ENCODE assay signal across 8 cellular contexts in genomic region chr12:55955800-55956508, GRCh38. TPM values are rescaled to one million over a fixed set of nuclear protein-coding genes. Genes with fewer than 3 reads are reported as not detected.
DNase-seq lines count a peak whose midpoint lies in the region; TF ChIP-seq lines count a peak whose summit lies in the region.
"Had no signal": no experiment of that assay in that cellular context is flagged by ENCODE, and none has a peak within 500 bp of the region (broad histone marks: within the 10 kb centered on the region; RNA-seq: fewer than 3 reads in every experiment).

No MANE protein-coding gene starts in this region.

- in situ Hi-C loops in GM23248 (cut with MboI), result no loop called here

- H2AFZ ChIP-seq in GM23248, result no peak overlapping the region
- H2AFZ ChIP-seq: parathyroid adenoma had no signal

- no peaks in the 10 kb centered on the region for H3K9me3 ChIP-seq in GM23248 (ENCODE audit: low read depth)
- no peaks in the 10 kb centered on the region for H3K9me3 ChIP-seq in adrenal gland (replicated peaks in 1 of 3)

- H3F3A ChIP-seq in GM23248 (ENCODE audit: insufficient read depth), result peaks cover 19% of the 10 kb centered on the region

- no peaks in the 10 kb centered on the region for H3K9me2 ChIP-seq in GM23248 (ENCODE audit: insufficient read depth)

- H3K36me3 ChIP-seq in GM23248 (ENCODE audit: low read depth) (peaks cover 9% of the 10 kb centered on the region; the same call in 1 of the 2 replicates), adrenal gland (replicated peaks in 1 of 2) (peaks cover 0 to 9% of the 10 kb centered on the region in 2 donors)

- TF ChIP-seq CTCF in adrenal gland (IDR thresholded peaks at IDR 0.05), result peak in 5 of 6 experiments; percentile 5 to 44 (median 31)

- H3K4me2 ChIP-seq in GM23248 (ENCODE audit: unreplicated experiment), result no peak overlapping the region

- H3K4me1 ChIP-seq in GM23248 (ENCODE audit: insufficient read depth) (peaks cover 9% of the 10 kb centered on the region), adrenal gland (replicated peaks in 1 of 2) (no peaks in the 10 kb centered on the region)

- DNase-seq in GM23248, result peak; percentile 86
- peak; percentile 70 for DNase-seq in RKO (ENCODE audit: low spot score)
- peak in 5 of 7 donors; percentile 59 to 68 (median 61) for DNase-seq in adrenal gland
- DNase-seq in mucosa of gallbladder (ENCODE audit: low spot score), result peak; percentile 54
- DNase-seq in foreskin melanocyte, result no peak
- DNase-seq in putamen (ENCODE audit: low spot score), result no peak
- no peak for DNase-seq in NOMO-1 (lab: John Stamatoyannopoulos, UW; ENCODE audit: unreplicated experiment in 2 of 2)

- TF ChIP-seq POLR2A in adrenal gland (IDR thresholded peaks at IDR 0.05), result no peak

- 56 to 69% methylated on average over 6 of the region's 6 CpGs for WGBS in GM23248 (ENCODE audit: low coverage in 1 of 2, low lambda C conversion rate in 2 of 2, missing lambda C conversion rate in 2 of 2), 2 experiments
- WGBS in adrenal gland, 4 donors, result 81 to 89% (median 84%) methylated on average over 4 to 6 of the region's 6 CpGs

- H3K9ac ChIP-seq in GM23248, result no peak overlapping the region
- H3K9ac ChIP-seq: parathyroid adenoma had no signal

- no peaks in the 10 kb centered on the region for H4K20me1 ChIP-seq in GM23248 (ENCODE audit: insufficient read depth)

- intact Hi-C loops in adrenal gland (cut with DNase I), result no loop called here

- no peaks in the 10 kb centered on the region for H3K27me3 ChIP-seq in GM23248 (replicated peaks; ENCODE audit: insufficient read depth)
- H3K27me3 ChIP-seq in adrenal gland, result no peaks in the 10 kb centered on the region

- H3K27ac ChIP-seq in GM23248 (no peak overlapping the region), adrenal gland (no peak overlapping the region)

- no peak overlapping the region for H3K4me3 ChIP-seq in GM23248
- no peak overlapping the region for H3K4me3 ChIP-seq in adrenal gland

- H3K79me2 ChIP-seq in GM23248 (ENCODE audit: insufficient read depth), result no peaks in the 10 kb centered on the region
- H3K79me2 ChIP-seq: parathyroid adenoma had no signal

RNA-seq across cellular contexts. Expression of gene PMEL, which starts 9.9 kb away (rescaled TPM):
- 0.13 and 2.3 TPM in 2 replicates for total RNA-seq in GM23248 (2014; rRNA removed; shearing (Covaris generic))
- polyA plus RNA-seq in GM23248 (2016; fragmentation: Nextera tagmentation; extraction: Ambion mirVana) (0.38 and 0.76 TPM in 2 replicates), adrenal gland (1 to 10 TPM in 2 of 3 donors, under 1 TPM in 1; 0.77 to 1.5 (median 1.0) TPM)
- total RNA-seq in adrenal gland (1 to 10 TPM in 5 of 8 donors, under 1 TPM in 2, not detected in 1; 0.35 to 3.8 (median 1.3) TPM), mucosa of gallbladder (2.9 TPM)

RNA-seq across cellular contexts. Expression of gene CDK2, which starts 10.7 kb away (rescaled TPM):
- total RNA-seq in GM23248 (2014; rRNA removed; shearing (Covaris generic)), result 20.8 and 34.9 TPM in 2 replicates
- polyA plus RNA-seq in GM23248 (2016; fragmentation: Nextera tagmentation; extraction: Ambion mirVana), result 16.2 and 16.6 TPM in 2 replicates
- total RNA-seq in adrenal gland, result 10 to 100 TPM in 7 of 8 donors, 1 to 10 TPM in 1; 6.3 to 22.8 (median 18.4) TPM
- 10 to 100 TPM in 1 of 3 donors, 1 to 10 TPM in 2; 6.0 to 16.5 (median 9.2) TPM for polyA plus RNA-seq in adrenal gland
- total RNA-seq in mucosa of gallbladder, result 28.0 TPM

RNA-seq across cellular contexts. Expression of gene RAB5B, which starts 17.9 kb away (rescaled TPM):
- 47.0 and 58.6 TPM in 2 replicates for total RNA-seq in GM23248 (2014; rRNA removed; shearing (Covaris generic))
- polyA plus RNA-seq in GM23248 (2016; fragmentation: Nextera tagmentation; extraction: Ambion mirVana) (65.8 and 66.6 TPM in 2 replicates), adrenal gland (100 to 1,000 TPM in 1 of 3 donors, 10 to 100 TPM in 2; 34.4 to 137 (median 43.6) TPM)
- total RNA-seq in adrenal gland (100 to 1,000 TPM in 5 of 8 donors, 10 to 100 TPM in 3; 77.6 to 134 (median 112) TPM), mucosa of gallbladder (182 TPM)

RNA-seq across cellular contexts. Expression of gene DGKA, which starts 25.0 kb away (rescaled TPM):
- total RNA-seq in GM23248 (2014; rRNA removed; shearing (Covaris generic)), result 66.6 and 67.7 TPM in 2 replicates
- polyA plus RNA-seq in GM23248 (2016; fragmentation: Nextera tagmentation; extraction: Ambion mirVana) (109 and 116 TPM in 2 replicates), adrenal gland (10 to 100 TPM; 21.1 to 99.8 (median 66.2) TPM)
- total RNA-seq in adrenal gland (100 to 1,000 TPM in 1 of 8 donors, 10 to 100 TPM in 7; 16.0 to 116 (median 31.7) TPM), mucosa of gallbladder (50.5 TPM)

RNA-seq across cellular contexts. Expression of gene PYM1, which starts 28.3 kb away (rescaled TPM):
- 20.1 and 25.9 TPM in 2 replicates for total RNA-seq in GM23248 (2014; rRNA removed; shearing (Covaris generic))
- polyA plus RNA-seq in GM23248 (2016; fragmentation: Nextera tagmentation; extraction: Ambion mirVana), result 33.5 and 34.4 TPM in 2 replicates
- total RNA-seq in adrenal gland, result 10 to 100 TPM; 32.1 to 49.5 (median 37.7) TPM
- 10 to 100 TPM; 48.3 to 59.1 (median 49.0) TPM for polyA plus RNA-seq in adrenal gland
- total RNA-seq in mucosa of gallbladder, result 25.1 TPM

Comparison
In these comparisons a context has a peak if more than half of its experiments do, and no peak if none do; other contexts are left out.
1. DNase-seq: peak in GM23248 (single experiment), RKO (single experiment), adrenal gland (5 of 7) and mucosa of gallbladder (single experiment); none in foreskin melanocyte (single experiment), putamen (single experiment) and NOMO-1 (0 of 2).